6 cellular contexts compared by ENCODE assay signal in the genomic region with DNA sequence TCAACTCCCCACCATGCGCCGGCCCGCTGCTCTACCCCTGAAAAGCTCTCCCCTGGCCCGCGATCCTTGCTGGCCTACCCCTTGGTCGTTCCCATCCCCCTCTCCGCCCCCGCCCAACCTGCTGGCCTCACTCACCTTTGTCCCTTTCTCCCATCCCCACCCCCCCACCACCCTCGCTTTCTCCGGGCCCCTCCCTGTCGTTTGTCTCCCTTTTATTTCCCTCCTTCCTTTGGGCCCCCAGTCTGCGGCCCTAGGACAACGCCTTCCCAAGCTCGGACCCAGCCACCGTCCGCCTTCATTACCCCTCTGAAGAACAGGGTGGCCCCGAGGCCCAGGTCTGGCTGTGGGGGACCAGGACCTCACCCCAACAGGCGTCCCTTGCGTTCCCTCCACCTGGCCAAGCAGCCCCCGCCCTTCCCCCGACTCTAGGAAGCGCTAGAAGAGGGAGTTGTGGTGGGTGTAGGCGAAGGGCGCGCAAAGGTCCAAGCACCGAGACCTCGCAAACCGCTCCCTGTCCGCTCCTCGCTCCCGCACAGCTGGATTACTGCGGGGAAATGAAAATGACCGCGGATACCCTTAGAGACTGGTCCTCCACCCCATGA. TPM values are rescaled to one million over a fixed set of nuclear protein-coding genes. Genes with fewer than 3 reads are reported as not detected.
DNase-seq lines count a peak whose midpoint lies in the region; ATAC-seq and TF ChIP-seq lines count a peak whose summit lies in the region.

No MANE protein-coding gene starts in this region.

- no peak for ATAC-seq in GM21737 (IDR thresholded peaks at IDR 0.05; ENCODE audit: unreplicated experiment)

- no peaks in the 10 kb centered on the region for H3K9me3 ChIP-seq in HUES48 (ENCODE audit: control insufficient read depth, insufficient read depth, low read length)
- no peaks in the 10 kb centered on the region for H3K9me3 ChIP-seq in ectodermal cell (ENCODE audit: control insufficient read depth, low read length)
- no peaks in the 10 kb centered on the region for H3K9me3 ChIP-seq in prostate gland

- no peak for DNase-seq in prostate gland (ENCODE audit: low spot score)
- no peak for DNase-seq in stimulated activated CD4-positive, alpha-beta T cell treated with anti-CD3 and anti-CD28 coated beads, Interleukin-1b, Interleukin-23, amount 100 ng/mL, for 48 hours
- DNase-seq in NAMALWA (ENCODE audit: low spot score), result no peak

- WGBS in ectodermal cell, 2 experiments, result 1% methylated on average over 34 of the region's 34 CpGs
- 65% methylated on average over 34 of the region's 34 CpGs for WGBS in prostate gland

- H3K36me3 ChIP-seq in HUES48 (ENCODE audit: control insufficient read depth, insufficient read depth, low read length), result no peaks in the 10 kb centered on the region
- no peaks in the 10 kb centered on the region for H3K36me3 ChIP-seq in ectodermal cell (ENCODE audit: control insufficient read depth, insufficient read depth, low read length)
- no peaks in the 10 kb centered on the region for H3K36me3 ChIP-seq in prostate gland

- TF ChIP-seq CTCF in prostate gland (IDR thresholded peaks at IDR 0.05), result no peak

- H3K27me3 ChIP-seq in HUES48 (ENCODE audit: control insufficient read depth, insufficient read depth, low read length) (0 out of 2 replicates have a peak, but pooled peaks cover 5% of the 10 kb centered on the region), ectodermal cell (ENCODE audit: control insufficient read depth, insufficient read depth, low read length, poor library complexity, severe bottlenecking) (peaks cover 47% of the 10 kb centered on the region), prostate gland (replicated peaks; ENCODE audit: insufficient read depth) (no peaks in the 10 kb centered on the region)

- TF ChIP-seq POLR2A in prostate gland (IDR thresholded peaks at IDR 0.05), result no peak

- H3K4me1 ChIP-seq in HUES48 (ENCODE audit: control insufficient read depth, insufficient read depth, low read length), result peaks cover 39% of the 10 kb centered on the region
- peaks cover 19% of the 10 kb centered on the region for H3K4me1 ChIP-seq in ectodermal cell (ENCODE audit: control insufficient read depth, insufficient read depth, low read length)
- H3K4me1 ChIP-seq in prostate gland (replicated peaks), result no peaks in the 10 kb centered on the region

- intact Hi-C loops in prostate gland (cut with DNase I), result loop anchor here (2.0 to 10.0 kb wide), 2 partner anchors 31 to 167 kb away; no protein-coding TSS in a partner anchor

- H3K27ac ChIP-seq in HUES48 (ENCODE audit: low read depth, low read length) (peak overlapping the region; percentile 94), ectodermal cell (ENCODE audit: insufficient read depth, low read depth, low read length, poor library complexity, severe bottlenecking) (no peak overlapping the region), prostate gland (peak overlapping the region in 1 of 2 donors; percentile 56)

- peak overlapping the region; percentile 87 for H3K9ac ChIP-seq in HUES48 (ENCODE audit: low read depth, low read length)

- peak overlapping the region; percentile 84 for H3K4me3 ChIP-seq in HUES48 (ENCODE audit: low read depth, low read length)
- H3K4me3 ChIP-seq in ectodermal cell (ENCODE audit: insufficient read depth, low read depth, low read length), result peak overlapping the region; percentile 37
- peak overlapping the region; percentile 21 to 23 for H3K4me3 ChIP-seq in prostate gland

RNA-seq across cellular contexts. Expression of gene SLC7A7, which starts 6.9 kb away (rescaled TPM):
- 3.3 TPM for polyA plus RNA-seq in ectodermal cell (2013, experiment 1 of 4)
- 1.6 TPM for polyA plus RNA-seq in ectodermal cell (2013, experiment 2 of 4)
- 1.7 TPM for polyA plus RNA-seq in ectodermal cell (2013, experiment 3 of 4)
- 0.93 TPM for polyA plus RNA-seq in ectodermal cell (2013, experiment 4 of 4)
- 1 to 10 TPM; 4.6 to 8.1 TPM for total RNA-seq in prostate gland

RNA-seq across cellular contexts. Expression of gene MRPL52, which starts 7.6 kb away (rescaled TPM):
- 125 TPM for polyA plus RNA-seq in ectodermal cell (2013, experiment 1 of 4)
- polyA plus RNA-seq in ectodermal cell (2013, experiment 2 of 4), result 106 TPM
- 109 TPM for polyA plus RNA-seq in ectodermal cell (2013, experiment 3 of 4)
- polyA plus RNA-seq in ectodermal cell (2013, experiment 4 of 4), result 138 TPM
- 100 to 1,000 TPM in 1 of 2 donors, 10 to 100 TPM in 1; 54.5 to 195 TPM for total RNA-seq in prostate gland

RNA-seq across cellular contexts. Expression of gene MMP14, which starts 14.3 kb away (rescaled TPM):
- polyA plus RNA-seq in ectodermal cell (2013, experiment 1 of 4), result 44.5 TPM
- 34.8 TPM for polyA plus RNA-seq in ectodermal cell (2013, experiment 2 of 4)
- polyA plus RNA-seq in ectodermal cell (2013, experiment 3 of 4), result 29.0 TPM
- 28.1 TPM for polyA plus RNA-seq in ectodermal cell (2013, experiment 4 of 4)
- total RNA-seq in prostate gland, result 10 to 100 TPM; 64.9 to 90.4 TPM

RNA-seq across cellular contexts. Expression of gene LRP10, which starts 49.4 kb away (rescaled TPM):
- 11.0 TPM for polyA plus RNA-seq in ectodermal cell (2013, experiment 1 of 4)
- polyA plus RNA-seq in ectodermal cell (2013, experiment 2 of 4), result 9.9 TPM
- polyA plus RNA-seq in ectodermal cell (2013, experiment 3 of 4), result 8.2 TPM
- 10.9 TPM for polyA plus RNA-seq in ectodermal cell (2013, experiment 4 of 4)
- 100 to 1,000 TPM; 124 to 150 TPM for total RNA-seq in prostate gland

RNA-seq across cellular contexts. Expression of gene OXA1L, which starts 55.6 kb away (rescaled TPM):
- 135 TPM for polyA plus RNA-seq in ectodermal cell (2013, experiment 1 of 4)
- 142 TPM for polyA plus RNA-seq in ectodermal cell (2013, experiment 2 of 4)
- 124 TPM for polyA plus RNA-seq in ectodermal cell (2013, experiment 3 of 4)
- 136 TPM for polyA plus RNA-seq in ectodermal cell (2013, experiment 4 of 4)
- total RNA-seq in prostate gland, result 10 to 100 TPM; 65.2 to 81.9 TPM

Comparison
In these comparisons a context has a peak if more than half of its experiments do, and no peak if none do; other contexts are left out.
1. H3K4me3 ChIP-seq: peak in every context shown above with its lines; median percentile 84 in HUES48; 37 in ectodermal cell; 22 in prostate gland.